27 cellular contexts compared by ENCODE assay signal in the genomic region with DNA sequence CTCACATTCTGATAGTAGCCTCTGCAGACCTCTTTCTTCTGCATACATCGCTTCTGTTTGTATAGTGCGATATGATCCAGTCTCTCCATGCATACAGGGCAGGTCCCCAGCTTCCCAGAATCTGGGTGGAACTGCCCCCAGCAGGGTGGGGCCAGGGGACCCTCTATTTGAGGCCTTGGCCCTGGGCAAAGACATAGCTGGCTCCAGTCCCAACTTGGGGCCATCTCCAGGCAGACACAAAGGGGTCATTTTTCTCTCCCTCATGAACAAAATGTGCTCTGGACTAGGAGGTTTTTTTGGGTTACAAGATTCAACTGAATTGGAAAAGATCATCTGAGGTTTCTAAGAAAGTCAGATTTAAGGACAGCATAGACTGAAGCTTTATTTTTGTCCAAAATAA. TPM values are rescaled to one million over a fixed set of nuclear protein-coding genes. Genes with fewer than 3 reads are reported as not detected.
"Had no signal": no experiment of that assay in that cellular context is flagged by ENCODE, and none has a peak within 500 bp of the region (broad histone marks: within the 10 kb centered on the region; RNA-seq: fewer than 3 reads in every experiment).

No MANE protein-coding gene starts in this region.

- H3K36me3 ChIP-seq: cardiac muscle cell, esophagus muscularis mucosa, gastrocnemius medialis, heart left ventricle, thyroid gland had no signal

- H3K79me2 ChIP-seq: parathyroid adenoma had no signal

- H3K27ac Mint-ChIP-seq: activated CD4-positive, alpha-beta memory T cell treated with anti-CD3 and anti-CD28 coated beads, Interleukin-2, amount 10 ng/mL, durations not matched to agents 7 days and 5 days; activated CD4-positive, alpha-beta T cell treated with anti-CD3 and anti-CD28 coated beads, Interleukin-2, amount 10 ng/mL, durations not matched to agents 24 days and 14 days; activated CD8-positive, alpha-beta memory T cell treated with anti-CD3 and anti-CD28 coated beads, Interleukin-2, amount 10 ng/mL, durations not matched to agents 7 days and 5 days; activated naive CD4-positive, alpha-beta T cell treated with anti-CD3 and anti-CD28 coated beads, Interleukin-2, amount 10 ng/mL, durations not matched to agents 7 days and 5 days; activated naive CD8-positive, alpha-beta T cell treated with anti-CD3 and anti-CD28 coated beads, Interleukin-2, amount 50 U/mL, for 24 hours; dendritic cell treated with granulocyte-macrophage colony-stimulating factor and Interleukin-4, amounts not matched to agents 40 ng/mL and 50 ng/mL, for 4 days; nephron progenitor cell; T-helper 17 cell had no signal

- H3K9me3 Mint-ChIP-seq: activated CD4-positive, alpha-beta memory T cell treated with anti-CD3 and anti-CD28 coated beads, Interleukin-2, amount 10 ng/mL, durations not matched to agents 7 days and 5 days; activated CD4-positive, alpha-beta T cell treated with anti-CD3 and anti-CD28 coated beads, Interleukin-2, amount 10 ng/mL, durations not matched to agents 24 days and 14 days; activated naive CD4-positive, alpha-beta T cell treated with anti-CD3 and anti-CD28 coated beads, Interleukin-2, amount 10 ng/mL, durations not matched to agents 7 days and 5 days; activated naive CD8-positive, alpha-beta T cell treated with anti-CD3 and anti-CD28 coated beads, Interleukin-2, amount 50 U/mL, for 24 hours; dendritic cell treated with granulocyte-macrophage colony-stimulating factor and Interleukin-4, amounts not matched to agents 40 ng/mL and 50 ng/mL, for 4 days had no signal

- H3K9ac ChIP-seq: parathyroid adenoma had no signal

- H3K4me1 Mint-ChIP-seq: activated CD4-positive, alpha-beta memory T cell treated with anti-CD3 and anti-CD28 coated beads, Interleukin-2, amount 10 ng/mL, durations not matched to agents 7 days and 5 days; activated CD4-positive, alpha-beta T cell treated with anti-CD3 and anti-CD28 coated beads, Interleukin-2, amount 10 ng/mL, durations not matched to agents 24 days and 14 days; activated CD8-positive, alpha-beta memory T cell treated with anti-CD3 and anti-CD28 coated beads, Interleukin-2, amount 10 ng/mL, durations not matched to agents 7 days and 5 days; activated naive CD4-positive, alpha-beta T cell treated with anti-CD3 and anti-CD28 coated beads, Interleukin-2, amount 10 ng/mL, durations not matched to agents 7 days and 5 days; activated naive CD8-positive, alpha-beta T cell treated with anti-CD3 and anti-CD28 coated beads, Interleukin-2, amount 50 U/mL, for 24 hours; T-helper 17 cell had no signal

- H3K4me1 ChIP-seq: body of pancreas, gastrocnemius medialis, parathyroid adenoma had no signal

- H3K27me3 ChIP-seq: body of pancreas, cardiac muscle cell, thyroid gland had no signal

- H3K4me2 ChIP-seq: smooth muscle cell had no signal

- ATAC-seq: activated CD8-positive, alpha-beta memory T cell treated with anti-CD3 and anti-CD28 coated beads, Interleukin-2, amount 10 ng/mL, durations not matched to agents 7 days and 5 days; activated naive CD8-positive, alpha-beta T cell treated with anti-CD3 and anti-CD28 coated beads, Interleukin-2, amount 50 U/mL, for 24 hours; body of pancreas; gastrocnemius medialis; heart left ventricle; left colon; mucosa of descending colon; sciatic nerve; T-helper 17 cell had no signal

- H3K27ac ChIP-seq: body of pancreas, cardiac muscle cell, gastrocnemius medialis, heart left ventricle, parathyroid adenoma, thyroid gland had no signal

- H3K36me3 Mint-ChIP-seq: activated CD8-positive, alpha-beta memory T cell treated with anti-CD3 and anti-CD28 coated beads, Interleukin-2, amount 10 ng/mL, durations not matched to agents 7 days and 5 days; activated naive CD4-positive, alpha-beta T cell treated with anti-CD3 and anti-CD28 coated beads, Interleukin-2, amount 10 ng/mL, durations not matched to agents 7 days and 5 days had no signal

- DNase-seq: activated CD4-positive, alpha-beta memory T cell treated with anti-CD3 and anti-CD28 coated beads, Interleukin-2, amount 10 ng/mL, durations not matched to agents 7 days and 5 days; activated CD4-positive, alpha-beta T cell treated with anti-CD3 and anti-CD28 coated beads, Interleukin-2, amount 10 ng/mL, durations not matched to agents 24 days and 14 days; activated CD4-positive, CD25-positive, alpha-beta regulatory T cell; activated CD8-positive, alpha-beta memory T cell treated with anti-CD3 and anti-CD28 coated beads, Interleukin-2, amount 10 ng/mL, durations not matched to agents 7 days and 5 days; activated effector memory CD4-positive, alpha-beta T cell treated with anti-CD3 and anti-CD28 coated beads, Interleukin-2, amount 50 U/mL, for 16 hours; activated naive CD4-positive, alpha-beta T cell treated with anti-CD3 and anti-CD28 coated beads, Interleukin-2, amount 10 ng/mL, durations not matched to agents 7 days and 5 days; activated naive CD8-positive, alpha-beta T cell treated with anti-CD3 and anti-CD28 coated beads, Interleukin-2, amount 50 U/mL, for 24 hours; activated T-cell treated with anti-CD3 and anti-CD28 coated beads for 4 hours; body of pancreas; effector CD8-positive, alpha-beta T cell; gastrocnemius medialis; heart left ventricle; left colon; mesenchymal stem cell; mucosa of descending colon; nephron progenitor cell; stimulated activated CD4-positive, alpha-beta T cell treated with anti-CD3 and anti-CD28 coated beads, Interleukin-2, amount 100 ng/mL, for 48 hours; stimulated activated naive CD4-positive, alpha-beta T cell; SW 1271; T-helper 17 cell; thyroid gland had no signal

- H3K9me3 ChIP-seq: body of pancreas, esophagus muscularis mucosa, gastrocnemius medialis, thyroid gland had no signal

- H3K4me3 Mint-ChIP-seq: activated CD4-positive, alpha-beta memory T cell treated with anti-CD3 and anti-CD28 coated beads, Interleukin-2, amount 10 ng/mL, durations not matched to agents 7 days and 5 days; activated CD4-positive, alpha-beta T cell treated with anti-CD3 and anti-CD28 coated beads, Interleukin-2, amount 10 ng/mL, durations not matched to agents 24 days and 14 days; activated CD8-positive, alpha-beta memory T cell treated with anti-CD3 and anti-CD28 coated beads, Interleukin-2, amount 10 ng/mL, durations not matched to agents 7 days and 5 days; activated naive CD4-positive, alpha-beta T cell treated with anti-CD3 and anti-CD28 coated beads, Interleukin-2, amount 10 ng/mL, durations not matched to agents 7 days and 5 days; activated naive CD8-positive, alpha-beta T cell treated with anti-CD3 and anti-CD28 coated beads, Interleukin-2, amount 50 U/mL, for 24 hours; dendritic cell treated with granulocyte-macrophage colony-stimulating factor and Interleukin-4, amounts not matched to agents 40 ng/mL and 50 ng/mL, for 4 days; nephron progenitor cell; T-helper 17 cell had no signal

- H2AFZ ChIP-seq: parathyroid adenoma had no signal

- H3K4me3 ChIP-seq: body of pancreas, cardiac muscle cell, esophagus muscularis mucosa, gastrocnemius medialis, heart left ventricle, mucosa of descending colon, smooth muscle cell, thyroid gland had no signal

RNA-seq across cellular contexts. Expression of a gene that starts 21.1 kb away (rescaled TPM):
- total RNA-seq: activated CD4-positive, alpha-beta T cell treated with anti-CD3 and anti-CD28 coated beads, Interleukin-2, amount 10 ng/mL, durations not matched to agents 24 days and 14 days; activated CD8-positive, alpha-beta memory T cell treated with anti-CD3 and anti-CD28 coated beads, Interleukin-2, amount 10 ng/mL, durations not matched to agents 7 days and 5 days had no signal
